In the genomic region with DNA sequence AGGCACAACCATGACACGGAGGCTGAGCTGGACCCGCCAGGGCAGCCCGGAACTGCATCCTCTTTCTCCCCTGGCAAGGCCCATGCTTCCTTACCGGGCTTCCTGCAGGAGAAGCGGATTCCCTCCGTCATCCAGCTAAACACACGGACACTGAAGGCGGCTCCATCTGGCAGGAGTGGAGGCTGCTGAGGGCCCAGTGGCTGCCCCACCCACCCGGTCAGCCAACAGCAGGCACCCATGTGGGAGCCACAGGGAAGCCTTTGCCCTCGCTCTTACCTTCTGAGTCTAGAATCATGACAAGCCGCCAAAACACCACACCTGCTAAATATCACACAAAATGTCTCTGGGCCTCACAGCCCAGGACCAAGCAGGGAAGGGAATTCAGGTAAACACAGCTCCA, we compare ENCODE assay signal across 1 cellular context.
TF ChIP-seq lines count a peak whose summit lies in the region.

No MANE protein-coding gene starts in this region.

TF ChIP-seq in K562, 482 proteins besides CTCF, POLR2A, EP300 and RAD21 (continued from another document):
- TF ChIP-seq, protein P1, sequence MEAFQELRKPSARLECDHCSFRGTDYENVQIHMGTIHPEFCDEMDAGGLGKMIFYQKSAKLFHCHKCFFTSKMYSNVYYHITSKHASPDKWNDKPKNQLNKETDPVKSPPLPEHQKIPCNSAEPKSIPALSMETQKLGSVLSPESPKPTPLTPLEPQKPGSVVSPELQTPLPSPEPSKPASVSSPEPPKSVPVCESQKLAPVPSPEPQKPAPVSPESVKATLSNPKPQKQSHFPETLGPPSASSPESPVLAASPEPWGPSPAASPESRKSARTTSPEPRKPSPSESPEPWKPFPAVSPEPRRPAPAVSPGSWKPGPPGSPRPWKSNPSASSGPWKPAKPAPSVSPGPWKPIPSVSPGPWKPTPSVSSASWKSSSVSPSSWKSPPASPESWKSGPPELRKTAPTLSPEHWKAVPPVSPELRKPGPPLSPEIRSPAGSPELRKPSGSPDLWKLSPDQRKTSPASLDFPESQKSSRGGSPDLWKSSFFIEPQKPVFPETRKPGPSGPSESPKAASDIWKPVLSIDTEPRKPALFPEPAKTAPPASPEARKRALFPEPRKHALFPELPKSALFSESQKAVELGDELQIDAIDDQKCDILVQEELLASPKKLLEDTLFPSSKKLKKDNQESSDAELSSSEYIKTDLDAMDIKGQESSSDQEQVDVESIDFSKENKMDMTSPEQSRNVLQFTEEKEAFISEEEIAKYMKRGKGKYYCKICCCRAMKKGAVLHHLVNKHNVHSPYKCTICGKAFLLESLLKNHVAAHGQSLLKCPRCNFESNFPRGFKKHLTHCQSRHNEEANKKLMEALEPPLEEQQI (IDR thresholded peaks at IDR 0.05), result no peak
- TF ChIP-seq POLR2H (tag; IDR thresholded peaks at IDR 0.05; ENCODE audit: low read depth) (no peak), CEBPG (CRISPR knock-in tag; IDR thresholded peaks at IDR 0.05) (no peak), CEBPG (tag; conservative IDR thresholded peaks at IDR 0.05 in 1 of 2, IDR thresholded peaks at IDR 0.05 in 1 of 2) (no peak), ZNF695 (CRISPR knock-in tag; IDR thresholded peaks at IDR 0.05) (no peak), MYC (IDR thresholded peaks at IDR 0.05; ENCODE audit: low read depth, low read length) (no peak), MYC (CRISPR knock-in tag; IDR thresholded peaks at IDR 0.05; ENCODE audit: borderline replicate concordance, low read depth) (no peak), MAFG (tag; conservative IDR thresholded peaks at IDR 0.05) (no peak), MEF2A (IDR thresholded peaks at IDR 0.05; ENCODE audit: control insufficient read depth, low read depth, low read length) (no peak), L3MBTL2 (IDR thresholded peaks at IDR 0.05) (no peak), ZNF354B (CRISPR knock-in tag; IDR thresholded peaks at IDR 0.05) (no peak), TOE1 (IDR thresholded peaks at IDR 0.05; ENCODE audit: borderline replicate concordance) (no peak), TOE1 (CRISPR knock-in tag; IDR thresholded peaks at IDR 0.05; ENCODE audit: borderline replicate concordance, low read depth) (no peak), ZNF431 (CRISPR knock-in tag; IDR thresholded peaks at IDR 0.05) (no peak), CTBP1 (IDR thresholded peaks at IDR 0.05; ENCODE audit: borderline replicate concordance) (no peak), PML (IDR thresholded peaks at IDR 0.05; ENCODE audit: low read length) (no peak), ZNF57 (CRISPR knock-in tag; IDR thresholded peaks at IDR 0.05) (no peak)
- TF ChIP-seq, protein P2, sequence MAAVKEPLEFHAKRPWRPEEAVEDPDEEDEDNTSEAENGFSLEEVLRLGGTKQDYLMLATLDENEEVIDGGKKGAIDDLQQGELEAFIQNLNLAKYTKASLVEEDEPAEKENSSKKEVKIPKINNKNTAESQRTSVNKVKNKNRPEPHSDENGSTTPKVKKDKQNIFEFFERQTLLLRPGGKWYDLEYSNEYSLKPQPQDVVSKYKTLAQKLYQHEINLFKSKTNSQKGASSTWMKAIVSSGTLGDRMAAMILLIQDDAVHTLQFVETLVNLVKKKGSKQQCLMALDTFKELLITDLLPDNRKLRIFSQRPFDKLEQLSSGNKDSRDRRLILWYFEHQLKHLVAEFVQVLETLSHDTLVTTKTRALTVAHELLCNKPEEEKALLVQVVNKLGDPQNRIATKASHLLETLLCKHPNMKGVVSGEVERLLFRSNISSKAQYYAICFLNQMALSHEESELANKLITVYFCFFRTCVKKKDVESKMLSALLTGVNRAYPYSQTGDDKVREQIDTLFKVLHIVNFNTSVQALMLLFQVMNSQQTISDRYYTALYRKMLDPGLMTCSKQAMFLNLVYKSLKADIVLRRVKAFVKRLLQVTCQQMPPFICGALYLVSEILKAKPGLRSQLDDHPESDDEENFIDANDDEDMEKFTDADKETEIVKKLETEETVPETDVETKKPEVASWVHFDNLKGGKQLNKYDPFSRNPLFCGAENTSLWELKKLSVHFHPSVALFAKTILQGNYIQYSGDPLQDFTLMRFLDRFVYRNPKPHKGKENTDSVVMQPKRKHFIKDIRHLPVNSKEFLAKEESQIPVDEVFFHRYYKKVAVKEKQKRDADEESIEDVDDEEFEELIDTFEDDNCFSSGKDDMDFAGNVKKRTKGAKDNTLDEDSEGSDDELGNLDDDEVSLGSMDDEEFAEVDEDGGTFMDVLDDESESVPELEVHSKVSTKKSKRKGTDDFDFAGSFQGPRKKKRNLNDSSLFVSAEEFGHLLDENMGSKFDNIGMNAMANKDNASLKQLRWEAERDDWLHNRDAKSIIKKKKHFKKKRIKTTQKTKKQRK (IDR thresholded peaks at IDR 0.05; ENCODE audit: borderline replicate concordance, low read depth, low read length), result no peak
